1 cellular context compared by ENCODE assay signal in the genomic region with DNA sequence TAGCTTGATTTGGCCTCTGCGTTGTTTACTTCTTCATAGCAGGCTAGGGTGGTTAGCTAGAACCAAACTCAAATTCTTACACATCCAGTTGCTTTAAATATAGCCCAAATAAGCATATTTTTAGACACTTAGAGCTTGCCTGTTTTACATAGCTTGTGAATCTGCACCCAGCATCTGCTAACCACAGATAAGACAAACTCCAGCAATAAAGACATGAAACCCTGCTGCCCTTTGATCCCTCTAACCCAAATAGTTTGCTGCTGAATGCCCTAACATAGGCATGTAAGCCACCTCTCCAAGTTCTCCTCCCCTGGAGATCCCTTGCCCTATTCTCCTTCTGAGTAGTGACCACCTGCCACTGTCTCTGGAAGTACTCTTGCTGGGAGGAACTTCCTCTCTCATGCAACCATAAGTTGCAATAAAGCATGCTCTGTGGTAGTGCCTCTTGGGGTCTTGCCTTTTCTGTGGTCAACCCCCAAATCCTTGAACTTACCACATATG.
TF ChIP-seq lines count a peak whose summit lies in the region.

No MANE protein-coding gene starts in this region.

TF ChIP-seq in GM12878, 131 proteins besides CTCF, POLR2A, EP300 and RAD21 (continued from another document and continues in another):
- TF ChIP-seq ZNF592 (IDR thresholded peaks at IDR 0.05) (no peak), MEF2A (IDR thresholded peaks at IDR 0.05; ENCODE audit: insufficient read depth, low read depth, low read length) (peak; percentile 89), REST (IDR thresholded peaks at IDR 0.05; ENCODE audit: low read depth, low read length) (no peak), SREBF2 (IDR thresholded peaks at IDR 0.05; ENCODE audit: low read length) (no peak), PKNOX1 (IDR thresholded peaks at IDR 0.05) (no peak), EZH2 (IDR thresholded peaks at IDR 0.05; ENCODE audit: borderline replicate concordance, control insufficient read depth, low read depth, low read length) (no peak), BACH1 (IDR thresholded peaks at IDR 0.05; ENCODE audit: borderline replicate concordance) (no peak), DPF2 (IDR thresholded peaks at IDR 0.05) (no peak), ATF2 (IDR thresholded peaks at IDR 0.05; ENCODE audit: low read length) (peak; percentile 57; the same call in 1 of the 2 replicates), ZZZ3 (IDR thresholded peaks at IDR 0.05; ENCODE audit: control insufficient read depth, insufficient read length, low read depth) (no peak), CBFB (IDR thresholded peaks at IDR 0.05; ENCODE audit: low read depth) (no peak), CBX3 (IDR thresholded peaks at IDR 0.05; ENCODE audit: borderline replicate concordance, low read depth) (no peak), TCF7 (IDR thresholded peaks at IDR 0.05; ENCODE audit: borderline replicate concordance) (peak; percentile 72; the same call in 1 of the 2 replicates), SPI1 (IDR thresholded peaks at IDR 0.05; ENCODE audit: borderline replicate concordance, insufficient read depth, low read depth, low read length) (peak; percentile 42; the same call in 1 of the 2 replicates), CUX1 (IDR thresholded peaks at IDR 0.05; ENCODE audit: insufficient replicate concordance, low read depth, low read length) (no peak)
- TF ChIP-seq, protein P1, sequence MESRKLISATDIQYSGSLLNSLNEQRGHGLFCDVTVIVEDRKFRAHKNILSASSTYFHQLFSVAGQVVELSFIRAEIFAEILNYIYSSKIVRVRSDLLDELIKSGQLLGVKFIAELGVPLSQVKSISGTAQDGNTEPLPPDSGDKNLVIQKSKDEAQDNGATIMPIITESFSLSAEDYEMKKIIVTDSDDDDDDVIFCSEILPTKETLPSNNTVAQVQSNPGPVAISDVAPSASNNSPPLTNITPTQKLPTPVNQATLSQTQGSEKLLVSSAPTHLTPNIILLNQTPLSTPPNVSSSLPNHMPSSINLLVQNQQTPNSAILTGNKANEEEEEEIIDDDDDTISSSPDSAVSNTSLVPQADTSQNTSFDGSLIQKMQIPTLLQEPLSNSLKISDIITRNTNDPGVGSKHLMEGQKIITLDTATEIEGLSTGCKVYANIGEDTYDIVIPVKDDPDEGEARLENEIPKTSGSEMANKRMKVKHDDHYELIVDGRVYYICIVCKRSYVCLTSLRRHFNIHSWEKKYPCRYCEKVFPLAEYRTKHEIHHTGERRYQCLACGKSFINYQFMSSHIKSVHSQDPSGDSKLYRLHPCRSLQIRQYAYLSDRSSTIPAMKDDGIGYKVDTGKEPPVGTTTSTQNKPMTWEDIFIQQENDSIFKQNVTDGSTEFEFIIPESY (IDR thresholded peaks at IDR 0.05): no peak
- TF ChIP-seq, protein P2, sequence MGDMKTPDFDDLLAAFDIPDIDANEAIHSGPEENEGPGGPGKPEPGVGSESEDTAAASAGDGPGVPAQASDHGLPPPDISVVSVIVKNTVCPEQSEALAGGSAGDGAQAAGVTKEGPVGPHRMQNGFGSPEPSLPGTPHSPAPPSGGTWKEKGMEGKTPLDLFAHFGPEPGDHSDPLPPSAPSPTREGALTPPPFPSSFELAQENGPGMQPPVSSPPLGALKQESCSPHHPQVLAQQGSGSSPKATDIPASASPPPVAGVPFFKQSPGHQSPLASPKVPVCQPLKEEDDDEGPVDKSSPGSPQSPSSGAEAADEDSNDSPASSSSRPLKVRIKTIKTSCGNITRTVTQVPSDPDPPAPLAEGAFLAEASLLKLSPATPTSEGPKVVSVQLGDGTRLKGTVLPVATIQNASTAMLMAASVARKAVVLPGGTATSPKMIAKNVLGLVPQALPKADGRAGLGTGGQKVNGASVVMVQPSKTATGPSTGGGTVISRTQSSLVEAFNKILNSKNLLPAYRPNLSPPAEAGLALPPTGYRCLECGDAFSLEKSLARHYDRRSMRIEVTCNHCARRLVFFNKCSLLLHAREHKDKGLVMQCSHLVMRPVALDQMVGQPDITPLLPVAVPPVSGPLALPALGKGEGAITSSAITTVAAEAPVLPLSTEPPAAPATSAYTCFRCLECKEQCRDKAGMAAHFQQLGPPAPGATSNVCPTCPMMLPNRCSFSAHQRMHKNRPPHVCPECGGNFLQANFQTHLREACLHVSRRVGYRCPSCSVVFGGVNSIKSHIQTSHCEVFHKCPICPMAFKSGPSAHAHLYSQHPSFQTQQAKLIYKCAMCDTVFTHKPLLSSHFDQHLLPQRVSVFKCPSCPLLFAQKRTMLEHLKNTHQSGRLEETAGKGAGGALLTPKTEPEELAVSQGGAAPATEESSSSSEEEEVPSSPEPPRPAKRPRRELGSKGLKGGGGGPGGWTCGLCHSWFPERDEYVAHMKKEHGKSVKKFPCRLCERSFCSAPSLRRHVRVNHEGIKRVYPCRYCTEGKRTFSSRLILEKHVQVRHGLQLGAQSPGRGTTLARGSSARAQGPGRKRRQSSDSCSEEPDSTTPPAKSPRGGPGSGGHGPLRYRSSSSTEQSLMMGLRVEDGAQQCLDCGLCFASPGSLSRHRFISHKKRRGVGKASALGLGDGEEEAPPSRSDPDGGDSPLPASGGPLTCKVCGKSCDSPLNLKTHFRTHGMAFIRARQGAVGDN (IDR thresholded peaks at IDR 0.05): no peak
- TF ChIP-seq, protein P3, sequence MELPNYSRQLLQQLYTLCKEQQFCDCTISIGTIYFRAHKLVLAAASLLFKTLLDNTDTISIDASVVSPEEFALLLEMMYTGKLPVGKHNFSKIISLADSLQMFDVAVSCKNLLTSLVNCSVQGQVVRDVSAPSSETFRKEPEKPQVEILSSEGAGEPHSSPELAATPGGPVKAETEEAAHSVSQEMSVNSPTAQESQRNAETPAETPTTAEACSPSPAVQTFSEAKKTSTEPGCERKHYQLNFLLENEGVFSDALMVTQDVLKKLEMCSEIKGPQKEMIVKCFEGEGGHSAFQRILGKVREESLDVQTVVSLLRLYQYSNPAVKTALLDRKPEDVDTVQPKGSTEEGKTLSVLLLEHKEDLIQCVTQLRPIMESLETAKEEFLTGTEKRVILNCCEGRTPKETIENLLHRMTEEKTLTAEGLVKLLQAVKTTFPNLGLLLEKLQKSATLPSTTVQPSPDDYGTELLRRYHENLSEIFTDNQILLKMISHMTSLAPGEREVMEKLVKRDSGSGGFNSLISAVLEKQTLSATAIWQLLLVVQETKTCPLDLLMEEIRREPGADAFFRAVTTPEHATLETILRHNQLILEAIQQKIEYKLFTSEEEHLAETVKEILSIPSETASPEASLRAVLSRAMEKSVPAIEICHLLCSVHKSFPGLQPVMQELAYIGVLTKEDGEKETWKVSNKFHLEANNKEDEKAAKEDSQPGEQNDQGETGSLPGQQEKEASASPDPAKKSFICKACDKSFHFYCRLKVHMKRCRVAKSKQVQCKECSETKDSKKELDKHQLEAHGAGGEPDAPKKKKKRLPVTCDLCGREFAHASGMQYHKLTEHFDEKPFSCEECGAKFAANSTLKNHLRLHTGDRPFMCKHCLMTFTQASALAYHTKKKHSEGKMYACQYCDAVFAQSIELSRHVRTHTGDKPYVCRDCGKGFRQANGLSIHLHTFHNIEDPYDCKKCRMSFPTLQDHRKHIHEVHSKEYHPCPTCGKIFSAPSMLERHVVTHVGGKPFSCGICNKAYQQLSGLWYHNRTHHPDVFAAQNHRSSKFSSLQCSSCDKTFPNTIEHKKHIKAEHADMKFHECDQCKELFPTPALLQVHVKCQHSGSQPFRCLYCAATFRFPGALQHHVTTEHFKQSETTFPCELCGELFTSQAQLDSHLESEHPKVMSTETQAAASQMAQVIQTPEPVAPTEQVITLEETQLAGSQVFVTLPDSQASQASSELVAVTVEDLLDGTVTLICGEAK (IDR thresholded peaks at IDR 0.05; ENCODE audit: borderline replicate concordance): no peak
